ENCODE assay signal across 12 cellular contexts in genomic region chr4:184747034-184747830, GRCh38. TPM values are rescaled to one million over a fixed set of nuclear protein-coding genes. Genes with fewer than 3 reads are reported as not detected.
DNase-seq lines count a peak whose midpoint lies in the region; FAIRE-seq and TF ChIP-seq lines count a peak whose summit lies in the region.
"Had no signal": no experiment of that assay in that cellular context is flagged by ENCODE, and none has a peak within 500 bp of the region (broad histone marks: within the 10 kb centered on the region; RNA-seq: fewer than 3 reads in every experiment).

No MANE protein-coding gene starts in this region.

- H3K36me3 ChIP-seq in Loucy (ENCODE audit: insufficient read depth, low read length) (no peaks in the 10 kb centered on the region), H1 (ENCODE audit: control insufficient read depth in 2 of 4, insufficient read depth in 4 of 4, low read length in 3 of 4) (no peaks in the 10 kb centered on the region), mucosa of rectum (ENCODE audit: control insufficient read depth in 2 of 2, insufficient read depth in 2 of 2, low read length in 2 of 2) (no peaks in the 10 kb centered on the region), urinary bladder (ENCODE audit: insufficient read depth) (no peaks in the 10 kb centered on the region)
- H3K36me3 ChIP-seq: MG63, SJSA1 had no signal

- H3K4ac ChIP-seq in H1 (replicated peaks; ENCODE audit: insufficient read length, low read depth, low read length): no peak overlapping the region

- H2BK120ac ChIP-seq in H1 (replicated peaks; ENCODE audit: low read depth, low read length): peak overlapping the region; percentile 29

- no peaks in the 10 kb centered on the region for H3F3A ChIP-seq in Loucy (ENCODE audit: low read depth)

- TF ChIP-seq EP300 in H1 (IDR thresholded peaks at IDR 0.05; ENCODE audit: borderline replicate concordance in 1 of 2, low read depth in 2 of 2, low read length in 2 of 2): no peak

- no peak overlapping the region for H3K4me3 ChIP-seq in Loucy (ENCODE audit: low read length, poor library complexity, severe bottlenecking)
- H3K4me3 ChIP-seq in H1 (ENCODE audit: extremely low read depth in 1 of 4, insufficient read depth in 2 of 4, low read depth in 3 of 4, low read length in 4 of 4): no peak overlapping the region
- H3K4me3 ChIP-seq in mucosa of rectum (ENCODE audit: low read length in 2 of 2): no peak overlapping the region
- no peak overlapping the region for H3K4me3 ChIP-seq in urinary bladder (ENCODE audit: low read depth, low read length)
- H3K4me3 ChIP-seq: MG63, SJSA1 had no signal

- H3K9me3 ChIP-seq in Loucy (ENCODE audit: insufficient read depth, low read depth, low read length) (no peaks in the 10 kb centered on the region), H1 (ENCODE audit: insufficient read depth in 2 of 2, low read depth in 1 of 2, low read length in 1 of 2) (no peaks in the 10 kb centered on the region; a peak in 1 of 4 replicates), mucosa of rectum (ENCODE audit: control insufficient read depth in 2 of 2, low read length in 2 of 2) (no peaks in the 10 kb centered on the region)
- H3K9me3 ChIP-seq: MG63, SJSA1 had no signal

- H3K23ac ChIP-seq in H1 (ENCODE audit: insufficient read length): no peak overlapping the region

- no peaks in the 10 kb centered on the region for H3K27me3 ChIP-seq in Loucy (ENCODE audit: insufficient read depth, low read length, poor library complexity, severe bottlenecking)
- H3K27me3 ChIP-seq in H1 (replicated peaks in 1 of 4; ENCODE audit: control insufficient read depth in 3 of 4, extremely low read depth in 1 of 4, insufficient read depth in 3 of 4, low read length in 3 of 4): peaks cover 0 to 1% (median 0%) of the 10 kb centered on the region in 4 experiments; a peak in 3 of 7 replicates
- H3K27me3 ChIP-seq in mucosa of rectum (ENCODE audit: control insufficient read depth in 2 of 2, insufficient read depth in 2 of 2, low read length in 2 of 2): peaks cover 0 to 2% of the 10 kb centered on the region in 2 donors
- H3K27me3 ChIP-seq: MG63, SJSA1 had no signal

- no peak overlapping the region for H3K9ac ChIP-seq in Loucy (ENCODE audit: low read depth, low read length, poor library complexity, severe bottlenecking)
- H3K9ac ChIP-seq in H1 (replicated peaks in 1 of 4; ENCODE audit: extremely low read depth in 1 of 4, low read depth in 3 of 4, low read length in 3 of 4): no peak overlapping the region
- peak overlapping the region in 1 of 2 donors; percentile 33 for H3K9ac ChIP-seq in mucosa of rectum (ENCODE audit: low read depth in 1 of 2, low read length in 2 of 2)

- peaks cover 9% of the 10 kb centered on the region for H3K4me1 ChIP-seq in Loucy (ENCODE audit: insufficient read depth, low read length, poor library complexity, severe bottlenecking)
- H3K4me1 ChIP-seq in H1 (replicated peaks in 1 of 4; ENCODE audit: control insufficient read depth in 3 of 4, insufficient read depth in 4 of 4, low read length in 3 of 4): peaks cover 9 to 21% (median 13%) of the 10 kb centered on the region in 4 experiments
- peaks cover 13 to 27% of the 10 kb centered on the region in 2 donors for H3K4me1 ChIP-seq in mucosa of rectum (ENCODE audit: control insufficient read depth in 2 of 2, insufficient read depth in 2 of 2, low read length in 2 of 2)
- H3K4me1 ChIP-seq in urinary bladder (ENCODE audit: insufficient read depth): no peaks in the 10 kb centered on the region

- H3K79me2 ChIP-seq in Loucy (ENCODE audit: insufficient read depth, low read length) (no peaks in the 10 kb centered on the region), H1 (ENCODE audit: control insufficient read depth in 1 of 2, insufficient read depth in 2 of 2, low read length in 2 of 2) (no peaks in the 10 kb centered on the region)

- no peak overlapping the region for H3K18ac ChIP-seq in H1 (ENCODE audit: extremely low read depth, low read length)

- no peaks in the 10 kb centered on the region for H3K79me1 ChIP-seq in H1 (ENCODE audit: low read depth, low read length)

- H2AFZ ChIP-seq in Loucy (ENCODE audit: low read length) (peak overlapping the region; percentile 53; the same call in 1 of the 2 replicates), H1 (ENCODE audit: low read length) (no peak overlapping the region; the same call in 1 of the 2 replicates)

- 0 out of 2 replicates have a peak overlapping the region, but pooled peaks have one; percentile 35 for H3K27ac ChIP-seq in H1 (ENCODE audit: low read depth, low read length)
- H3K27ac ChIP-seq in mucosa of rectum (ENCODE audit: low read depth in 2 of 2, low read length in 2 of 2): peak overlapping the region; percentile 49 to 65
- H3K27ac ChIP-seq in urinary bladder (ENCODE audit: low read depth): peak overlapping the region; percentile 40
- H3K27ac ChIP-seq: SJSA1 had no signal

- H4K5ac ChIP-seq in H1 (ENCODE audit: insufficient read length, low read depth, low read length): no peak overlapping the region

- no peak for FAIRE-seq in H1 (lab: Jason Lieb, UNC)

- H2BK20ac ChIP-seq in H1 (ENCODE audit: low read length): peak overlapping the region; percentile 6

- H4K91ac ChIP-seq in H1 (replicated peaks; ENCODE audit: insufficient read length, low read length): peak overlapping the region; percentile 61

- TF ChIP-seq POLR2A in H1 (IDR thresholded peaks at IDR 0.05; ENCODE audit: control extremely low read depth in 1 of 2, low read depth in 2 of 2, low read length in 2 of 2): no peak

- no peak overlapping the region for H4K8ac ChIP-seq in H1 (ENCODE audit: extremely low read depth, insufficient read depth, low read length)

- H2BK15ac ChIP-seq in H1 (ENCODE audit: low read length): 0 out of 2 replicates have a peak overlapping the region, but pooled peaks have one; percentile 0

- no peak overlapping the region for H3K4me2 ChIP-seq in Loucy (ENCODE audit: low read depth, low read length, poor library complexity, severe bottlenecking)
- H3K4me2 ChIP-seq in H1 (ENCODE audit: insufficient read depth in 1 of 2, low read depth in 2 of 2, low read length in 2 of 2): peak overlapping the region in 1 of 2 experiments; percentile 29; a peak in 1 of 4 replicates

- no peaks in the 10 kb centered on the region for H3K9me2 ChIP-seq in Loucy (replicated peaks; ENCODE audit: low read depth, low read length)

- CTCF ChIA-PET in H1 (lab: Charles Lee; ENCODE audit: partially characterized antibody): interaction anchor here (0.7 to 1.4 kb wide), 11 partner anchors 11 to 460 kb away, joined by 3 to 6 read pairs (median 3); no protein-coding TSS in a partner anchor

- H3K23me2 ChIP-seq in H1 (ENCODE audit: low read depth, low read length): no peaks in the 10 kb centered on the region

- 55% methylated on average over 4 of the region's 4 CpGs; no CpG with 5 or more reads in 1 of the 2 experiments for WGBS in H1 (ENCODE audit: extremely low coverage in 1 of 2, insufficient coverage in 1 of 2, insufficient read length in 1 of 2, insufficient replicate concordance in 2 of 2, low coverage in 1 of 2, low lambda C conversion rate in 2 of 2, missing lambda C conversion rate in 1 of 2), 2 experiments
- 84% methylated on average over 4 of the region's 4 CpGs for WGBS in urinary bladder

- H2BK12ac ChIP-seq in H1 (ENCODE audit: low read depth, low read length): peak overlapping the region; percentile 32; the same call in 1 of the 2 replicates

- H4K20me1 ChIP-seq in Loucy (ENCODE audit: insufficient read depth, low read length, poor library complexity, severe bottlenecking) (no peaks in the 10 kb centered on the region), H1 (replicated peaks in 1 of 2; ENCODE audit: control insufficient read depth in 1 of 2, insufficient read depth in 2 of 2, low read length in 2 of 2) (no peaks in the 10 kb centered on the region)

- POLR2A ChIA-PET in H1 (lab: Charles Lee; ENCODE audit: partially characterized antibody): interaction anchor here (1.4 kb wide), 1 partner anchor 13 kb away, joined by 6 read pairs; the partner anchor contains the start of gene CENPU

- no peak overlapping the region for H2AK5ac ChIP-seq in H1 (ENCODE audit: low read depth, low read length)

- H2BK5ac ChIP-seq in H1 (ENCODE audit: low read depth, low read length): peak overlapping the region; percentile 25; the same call in 1 of the 2 replicates

- H3K14ac ChIP-seq in H1 (ENCODE audit: insufficient read length): no peak overlapping the region

- no peak for TF ChIP-seq RAD21 in H1 (IDR thresholded peaks at IDR 0.05 in 1 of 2, conservative IDR thresholded peaks at IDR 0.05 in 1 of 2; ENCODE audit: low read depth in 2 of 2, low read length in 2 of 2)

- TF ChIP-seq CTCF in Loucy (conservative IDR thresholded peaks at IDR 0.05; ENCODE audit: low read length): no peak
- no peak for TF ChIP-seq CTCF in H1 (IDR thresholded peaks at IDR 0.05; ENCODE audit: control extremely low read depth in 1 of 3, insufficient read depth in 1 of 3, low read depth in 1 of 3, low read length in 3 of 3)

- H3K56ac ChIP-seq in H1 (replicated peaks; ENCODE audit: insufficient read length, low read depth, low read length): no peak overlapping the region

- DNase-seq in H1 (ENCODE audit: low read depth in 1 of 2, low spot score in 2 of 2) (no peak), HPDE6-E6E7 (ENCODE audit: extremely low spot score) (no peak), hypothalamus (lab: John Stamatoyannopoulos, UW) (no peak)
- DNase-seq in activated CD8-positive, alpha-beta memory T cell treated with anti-CD3 and anti-CD28 coated beads, Interleukin-2, amount 50 U/mL, for 4 hours: no peak
- no peak for DNase-seq in activated CD8-positive, alpha-beta memory T cell treated with anti-CD3 and anti-CD28 coated beads for 24 hours
- DNase-seq: activated gamma-delta T cell treated with Interleukin-2 at 50 U/mL for 16 hours, retina had no signal

TF ChIP-seq in H1, 55 proteins besides CTCF, POLR2A, EP300 and RAD21 (continues in another document):
- TF ChIP-seq TAF7 (optimal IDR thresholded peaks at IDR 0.05; ENCODE audit: borderline replicate concordance, low read depth, low read length) (no peak), TEAD4 (IDR thresholded peaks at IDR 0.05; ENCODE audit: low read depth, low read length) (no peak), HDAC2 (IDR thresholded peaks at IDR 0.05; ENCODE audit: borderline replicate concordance in 1 of 2, low read depth in 2 of 2, low read length in 2 of 2) (0 out of 4 replicates have a peak, but pooled peaks of 1 of the 2 experiments have one; percentile 29), SP4 (IDR thresholded peaks at IDR 0.05; ENCODE audit: low read length) (no peak), KDM4A (IDR thresholded peaks at IDR 0.05; ENCODE audit: low read depth, low read length, severe bottlenecking) (no peak)

RNA-seq across cellular contexts. Expression of gene CENPU, which starts 13.3 kb away (rescaled TPM):
- 122 and 124 TPM in 2 replicates for total RNA-seq in H1 (2021; fragmentation: NEBNext Ultra II Directional; extraction: Animal tissue kit (Norgen Biotek cat#: 25700))
- polyA plus RNA-seq in H1 (2011; rRNA removed) (17.1 and 32.1 TPM in 2 replicates), urinary bladder (1.5 TPM)
- 61.9 TPM for polyA plus RNA-seq in H1 (2011; cell fraction: cytosol; rRNA removed)
- 15.2 TPM for polyA plus RNA-seq in H1 (2011; cell fraction: nucleus; rRNA removed)
- polyA plus RNA-seq in H1 (2012, experiment 1 of 2): 62.2 to 125 TPM (median 71.0 TPM) in 4 replicates
- 7.8 TPM for polyA plus RNA-seq in H1 (2012, experiment 2 of 2)
- 86.0 TPM for polyA plus RNA-seq in H1 (2013, experiment 1 of 2)
- polyA plus RNA-seq in H1 (2013, experiment 2 of 2): 83.5 TPM
- polyA minus RNA-seq in H1 (2011; rRNA and poly(A)+ RNA removed): 20.0 and 33.6 TPM in 2 replicates
- 25.9 TPM for polyA minus RNA-seq in H1 (2011; cell fraction: cytosol; rRNA and poly(A)+ RNA removed)
- 44.5 TPM for polyA minus RNA-seq in H1 (2011; cell fraction: nucleus; rRNA and poly(A)+ RNA removed)
- 24.8 TPM for total RNA-seq in urinary bladder
